Comparison of ENCODE assay signal across 8 cellular contexts in genomic region chr11:32891657-32892354, GRCh38. TPM values are rescaled to one million over a fixed set of nuclear protein-coding genes. Genes with fewer than 3 reads are reported as not detected.
DNase-seq lines count a peak whose midpoint lies in the region; ATAC-seq and TF ChIP-seq lines count a peak whose summit lies in the region.

No MANE protein-coding gene starts in this region.

- no peak for DNase-seq in left ventricle myocardium inferior
- no peak for DNase-seq in left cardiac atrium
- DNase-seq in NCI-H524 treated with DMSO at 0.1 percent for 48 hours (lab: John Stamatoyannopoulos, UW): peak; percentile 38
- no peak for DNase-seq in cardiac fibroblast (ENCODE audit: low read depth in 2 of 2)
- no peak for DNase-seq in aorta
- no peak for DNase-seq in SKM-1 treated with dmso at 0.1 percent for 144 hours (lab: John Stamatoyannopoulos, UW; ENCODE audit: unreplicated experiment)

- H3K27me3 ChIP-seq in left ventricle myocardium inferior (ENCODE audit: low read depth) (no peaks in the 10 kb centered on the region), aorta (ENCODE audit: control insufficient read depth in 1 of 2, insufficient read depth in 2 of 2, low read length in 1 of 2) (no peaks in the 10 kb centered on the region)

- intact Hi-C loops in left ventricle myocardium inferior (cut with micrococcal nuclease) (loop anchor here (10.0 kb wide), 1 partner anchor 307 kb away; the partner anchor contains the start of gene EIF3M), left cardiac atrium (cut with DNase I) (no loop called here), aorta (cut with DNase I) (loop anchor here in 1 of 2 donors (10.0 kb wide), 1 partner anchor 153 kb away; no protein-coding TSS in a partner anchor)

- H3K36me3 ChIP-seq in left ventricle myocardium inferior (no peaks in the 10 kb centered on the region), mesodermal cell (ENCODE audit: control insufficient read depth, insufficient read depth, low read length) (peaks cover 4% of the 10 kb centered on the region), aorta (ENCODE audit: control insufficient read depth in 1 of 2, insufficient read depth in 2 of 2, low read length in 1 of 2) (no peaks in the 10 kb centered on the region)

- H3K9me3 ChIP-seq in left ventricle myocardium inferior (replicated peaks) (no peaks in the 10 kb centered on the region), mesodermal cell (ENCODE audit: control insufficient read depth, low read length) (no peaks in the 10 kb centered on the region), aorta (ENCODE audit: control insufficient read depth, low read length) (no peaks in the 10 kb centered on the region)

- 0 to 11% methylated on average over 2 to 3 of the region's 10 CpGs for WGBS in mesodermal cell (ENCODE audit: insufficient coverage in 2 of 2), 2 experiments
- 17 to 18% methylated on average over 10 of the region's 10 CpGs for WGBS in aorta, 2 donors

- peak overlapping the region; percentile 96 for H3K4me3 ChIP-seq in left ventricle myocardium inferior
- peak overlapping the region; percentile 67 to 88 for H3K4me3 ChIP-seq in cardiac fibroblast (replicated peaks in 1 of 2; ENCODE audit: low read depth in 2 of 2, low read length in 2 of 2)
- peak overlapping the region; percentile 90 for H3K4me3 ChIP-seq in mesodermal cell (ENCODE audit: extremely low read depth, insufficient read depth, low read length, poor library complexity, severe bottlenecking)
- peak overlapping the region; percentile 96 to 99 for H3K4me3 ChIP-seq in aorta (ENCODE audit: low read length in 2 of 2)

- H3K27ac ChIP-seq in left ventricle myocardium inferior (replicated peaks) (peak overlapping the region; percentile 97), mesodermal cell (ENCODE audit: low read depth, low read length, severe bottlenecking) (peak overlapping the region; percentile 88), aorta (ENCODE audit: low read depth in 1 of 2, low read length in 2 of 2) (peak overlapping the region; percentile 2 to 75)

- TF ChIP-seq CTCF in left ventricle myocardium inferior (IDR thresholded peaks at IDR 0.05; ENCODE audit: borderline replicate concordance) (no peak), cardiac fibroblast (IDR thresholded peaks at IDR 0.05; ENCODE audit: low read depth, low read length) (no peak)

- H3K4me1 ChIP-seq in left ventricle myocardium inferior (peaks cover 41% of the 10 kb centered on the region), mesodermal cell (ENCODE audit: control insufficient read depth, insufficient read depth, low read length, poor library complexity, severe bottlenecking) (peaks cover 4% of the 10 kb centered on the region), aorta (ENCODE audit: control insufficient read depth in 1 of 2, insufficient read depth in 2 of 2, low read length in 2 of 2) (peaks cover 0 to 3% of the 10 kb centered on the region in 2 donors)

- ATAC-seq in left cardiac atrium (no peak), aorta (ENCODE audit: low FRiP score) (no peak), GM18517 (IDR thresholded peaks at IDR 0.05; ENCODE audit: unreplicated experiment) (no peak)

RNA-seq across cellular contexts. Expression of gene QSER1, which starts 0.8 kb away (rescaled TPM):
- 15.0 TPM for total RNA-seq in left ventricle myocardium inferior
- 10 to 100 TPM; 17.0 to 18.3 TPM for total RNA-seq in left cardiac atrium
- 34.3 TPM for polyA plus RNA-seq in mesodermal cell (2013, experiment 1 of 2)
- 34.1 TPM for polyA plus RNA-seq in mesodermal cell (2013, experiment 2 of 2)
- 10 to 100 TPM; 22.1 to 34.3 TPM for total RNA-seq in aorta
- 1 to 10 TPM; 2.5 to 3.9 TPM for polyA plus RNA-seq in aorta

Comparison
In these comparisons a context has a peak if more than half of its experiments do, and no peak if none do; other contexts are left out.
1. H3K27ac ChIP-seq: peak in every context shown above with its lines; median percentile 97 in left ventricle myocardium inferior; 88 in mesodermal cell; 38 in aorta.